In the genomic region with DNA sequence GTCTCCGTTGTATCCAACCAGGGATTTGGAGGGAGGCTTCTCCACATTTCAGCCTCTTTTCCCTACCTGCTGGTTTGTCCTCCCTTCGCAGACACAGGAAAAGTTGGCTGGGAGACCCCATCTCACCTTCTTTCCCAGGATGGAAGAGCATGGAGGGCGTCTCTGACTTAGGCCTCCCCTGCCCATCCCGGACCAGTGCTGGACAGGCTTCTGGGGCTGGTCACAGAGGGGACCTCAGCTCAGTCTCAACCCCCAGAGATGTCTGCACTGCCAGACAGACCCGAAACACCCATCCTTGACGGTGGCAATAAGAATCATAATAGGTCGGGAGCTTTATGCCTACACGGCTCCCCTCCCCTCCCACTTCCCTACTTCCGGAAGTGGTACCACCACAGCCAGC, we compare ENCODE assay signal across 1 cellular context.
TF ChIP-seq lines count a peak whose summit lies in the region.

No MANE protein-coding gene starts in this region.

TF ChIP-seq in GM23338, 12 proteins besides CTCF, POLR2A, EP300 and RAD21 (continued from another document):
- TF ChIP-seq ZNF462 (CRISPR knock-in tag; IDR thresholded peaks at IDR 0.05): no peak
- no peak for TF ChIP-seq POLR2AphosphoS5 (IDR thresholded peaks at IDR 0.05; ENCODE audit: low read depth)
- no peak for TF ChIP-seq EZH2 (IDR thresholded peaks at IDR 0.05; ENCODE audit: low read depth, unreplicated experiment)
- TF ChIP-seq ZNF331 (CRISPR knock-in tag; IDR thresholded peaks at IDR 0.05; ENCODE audit: low read depth): no peak
- no peak for TF ChIP-seq CREB1 (CRISPR knock-in tag; IDR thresholded peaks at IDR 0.05; ENCODE audit: low read depth)
- TF ChIP-seq ZNF114 (CRISPR knock-in tag; IDR thresholded peaks at IDR 0.05): no peak
- TF ChIP-seq STAT1 (IDR thresholded peaks at IDR 0.05; ENCODE audit: unreplicated experiment): no peak
